ENCODE assay signal across 8 cellular contexts in genomic region chr5:80655231-80655784, GRCh38. TPM values are rescaled to one million over a fixed set of nuclear protein-coding genes. Genes with fewer than 3 reads are reported as not detected.
DNase-seq lines count a peak whose midpoint lies in the region; ATAC-seq and TF ChIP-seq lines count a peak whose summit lies in the region.

No MANE protein-coding gene starts in this region.

- H3K9ac ChIP-seq in HUES48 (ENCODE audit: low read depth, low read length), result peak overlapping the region; percentile 53

- POLR2A ChIA-PET in AG04450 (lab: Yijun Ruan, JAX), result no interaction called here

- H3K4me3 ChIP-seq in AG04450 (ENCODE audit: low read depth, low read length) (peak overlapping the region; percentile 90), HUES48 (ENCODE audit: low read depth, low read length) (peak overlapping the region; percentile 89), astrocyte of the spinal cord (ENCODE audit: low read depth, low read length) (peak overlapping the region; percentile 80)

- peaks cover 38% of the 10 kb centered on the region for H3K36me3 ChIP-seq in HUES48 (ENCODE audit: control insufficient read depth, insufficient read depth, low read length)

- H3K27me3 ChIP-seq in AG04450 (ENCODE audit: control insufficient read depth, insufficient read depth, low read length), result no peaks in the 10 kb centered on the region
- no peaks in the 10 kb centered on the region for H3K27me3 ChIP-seq in HUES48 (ENCODE audit: control insufficient read depth, insufficient read depth, low read length)

- no peaks in the 10 kb centered on the region for H3K9me3 ChIP-seq in AG04450 (ENCODE audit: control insufficient read depth, insufficient read depth, low read length)
- H3K9me3 ChIP-seq in HUES48 (ENCODE audit: control insufficient read depth, insufficient read depth, low read length), result no peaks in the 10 kb centered on the region

- ATAC-seq in HG03097 (IDR thresholded peaks at IDR 0.05; ENCODE audit: low FRiP score, unreplicated experiment) (no peak), HG03457 (IDR thresholded peaks at IDR 0.05; ENCODE audit: unreplicated experiment) (no peak), HG03135 (IDR thresholded peaks at IDR 0.05; ENCODE audit: unreplicated experiment) (no peak)

- TF ChIP-seq CTCF in AG04450 (IDR thresholded peaks at IDR 0.05; ENCODE audit: low read depth, low read length), result no peak
- no peak for TF ChIP-seq CTCF in astrocyte of the spinal cord (IDR thresholded peaks at IDR 0.05; ENCODE audit: low read depth, low read length)

- DNase-seq in AG04450 (ENCODE audit: low read depth, low spot score), result no peak
- no peak for DNase-seq in astrocyte of the spinal cord (ENCODE audit: low read depth, low spot score)
- DNase-seq in lung microvascular endothelial cell (ENCODE audit: low read depth in 2 of 2), result peak; percentile 3 to 24
- DNase-seq in stimulated activated CD4-positive, alpha-beta T cell treated with anti-CD3 and anti-CD28 coated beads, Interleukin-4, amount 100 ng/mL, for 4 hours, result no peak

- in situ Hi-C loops in astrocyte of the spinal cord (cut with HindIII; ENCODE audit: low sequenced_read_pairs), result no loop called here

- peak overlapping the region; percentile 61 for H3K27ac ChIP-seq in AG04450 (ENCODE audit: low read depth, low read length)
- peak overlapping the region; percentile 66 for H3K27ac ChIP-seq in HUES48 (ENCODE audit: low read depth, low read length)

- CTCF ChIA-PET in AG04450 (lab: Charles Lee), result interaction anchor here (0.6 to 2.1 kb wide), 4 partner anchors 17 to 1183 kb away, joined by 3 to 13 read pairs (median 3); no protein-coding TSS in a partner anchor

- H3K4me1 ChIP-seq in HUES48 (ENCODE audit: control insufficient read depth, insufficient read depth, low read length), result peaks cover 18% of the 10 kb centered on the region

RNA-seq across cellular contexts. Expression of gene DHFR, which starts 0.5 kb away (rescaled TPM):
- polyA plus RNA-seq in AG04450 (2011; rRNA removed), result 15.7 and 22.5 TPM in 2 replicates
- polyA minus RNA-seq in AG04450 (2011; rRNA and poly(A)+ RNA removed), result 8.2 and 11.2 TPM in 2 replicates
- 6.5 and 13.3 TPM in 2 replicates for total RNA-seq in lung microvascular endothelial cell

RNA-seq across cellular contexts. Expression of gene MSH3, which starts 0.9 kb away (rescaled TPM):
- polyA plus RNA-seq in AG04450 (2011; rRNA removed), result 7.2 and 10.8 TPM in 2 replicates
- 6.1 and 10.9 TPM in 2 replicates for polyA minus RNA-seq in AG04450 (2011; rRNA and poly(A)+ RNA removed)
- total RNA-seq in lung microvascular endothelial cell, result 5.6 and 6.3 TPM in 2 replicates

Comparison
In these comparisons a context has a peak if more than half of its experiments do, and no peak if none do; other contexts are left out.
1. DNase-seq: peak in lung microvascular endothelial cell (2 of 2); none in AG04450 (single experiment), astrocyte of the spinal cord (single experiment) and stimulated activated CD4-positive, alpha-beta T cell treated with anti-CD3 and anti-CD28 coated beads, Interleukin-4, amount 100 ng/mL, for 4 hours (0 of 2).
2. Peak in every context shown above with its lines, with median percentiles within 50 percentile points of each other: H3K4me3 ChIP-seq.